25 cellular contexts compared by ENCODE assay signal in the genomic region with DNA sequence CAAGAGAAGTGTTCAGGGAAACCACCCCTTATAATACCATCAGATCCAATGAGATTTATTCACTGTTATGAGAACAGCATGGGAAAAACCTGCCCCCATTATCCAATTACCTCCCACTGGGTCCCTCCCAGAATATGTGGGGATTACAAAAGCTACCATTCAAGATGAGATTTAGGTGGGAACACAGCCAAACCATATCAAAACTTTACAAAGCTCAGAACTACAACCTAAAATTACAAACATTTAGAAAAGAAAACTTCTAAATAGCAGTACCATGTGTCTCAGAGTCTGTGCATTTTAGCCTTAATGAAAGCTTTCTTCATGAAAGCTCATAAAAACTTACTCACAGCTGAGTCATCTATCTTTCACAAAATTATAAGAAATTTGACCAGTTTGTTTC.
DNase-seq lines count a peak whose midpoint lies in the region; FAIRE-seq and TF ChIP-seq lines count a peak whose summit lies in the region.
"Had no signal": no experiment of that assay in that cellular context is flagged by ENCODE, and none has a peak within 500 bp of the region (broad histone marks: within the 10 kb centered on the region; RNA-seq: fewer than 3 reads in every experiment).

No MANE protein-coding gene starts in this region.

- peak overlapping the region; percentile 8 for H2AFZ ChIP-seq in astrocyte (ENCODE audit: low read depth, low read length)

- no peak overlapping the region for H3K4me2 ChIP-seq in astrocyte (ENCODE audit: low read length)
- H3K4me2 ChIP-seq: A549 had no signal

- CTCF ChIA-PET in activated naive CD4-positive, alpha-beta T cell treated with anti-CD3 and anti-CD28 coated beads for 36 hours (lab: Charles Lee): no interaction called here

- FAIRE-seq in astrocyte (lab: Jason Lieb, UNC): no peak
- FAIRE-seq: A549, endometrium, GM18507 had no signal

- H3K27me3 Mint-ChIP-seq in astrocyte (ENCODE audit: low read depth, unreplicated experiment): no peaks in the 10 kb centered on the region
- no peaks in the 10 kb centered on the region for H3K27me3 Mint-ChIP-seq in activated naive CD4-positive, alpha-beta T cell treated with anti-CD3 and anti-CD28 coated beads for 36 hours (ENCODE audit: low read depth)
- H3K27me3 Mint-ChIP-seq: activated naive CD8-positive, alpha-beta T cell treated with anti-CD3 and anti-CD28 coated beads, Interleukin-2, amount 50 U/mL, for 24 hours; CD4-positive, CD25-positive, alpha-beta regulatory T cell; stimulated activated memory B cell treated with anti-CD40 and anti-IgM and Interleukin-4, amounts not matched to agents 10 μg/mL and 1 μg/mL and 100 μg/mL, for 72 hours had no signal

- H3K4me1 Mint-ChIP-seq in astrocyte (ENCODE audit: low read depth, unreplicated experiment): peaks cover 16% of the 10 kb centered on the region
- H3K4me1 Mint-ChIP-seq in activated naive CD4-positive, alpha-beta T cell treated with anti-CD3 and anti-CD28 coated beads for 36 hours (ENCODE audit: low read depth): no peaks in the 10 kb centered on the region
- H3K4me1 Mint-ChIP-seq: activated naive CD8-positive, alpha-beta T cell treated with anti-CD3 and anti-CD28 coated beads, Interleukin-2, amount 50 U/mL, for 24 hours; CD4-positive, CD25-positive, alpha-beta regulatory T cell; stimulated activated memory B cell treated with anti-CD40 and anti-IgM and Interleukin-4, amounts not matched to agents 10 μg/mL and 1 μg/mL and 100 μg/mL, for 72 hours had no signal

- H3K79me2 ChIP-seq in astrocyte (ENCODE audit: insufficient read depth, low read length): no peaks in the 10 kb centered on the region

- no peak overlapping the region for H3K4me3 Mint-ChIP-seq in astrocyte (ENCODE audit: unreplicated experiment)
- H3K4me3 Mint-ChIP-seq in activated naive CD4-positive, alpha-beta T cell treated with anti-CD3 and anti-CD28 coated beads for 36 hours: no peak overlapping the region
- H3K4me3 Mint-ChIP-seq: activated naive CD8-positive, alpha-beta T cell treated with anti-CD3 and anti-CD28 coated beads, Interleukin-2, amount 50 U/mL, for 24 hours; CD4-positive, CD25-positive, alpha-beta regulatory T cell; stimulated activated memory B cell treated with anti-CD40 and anti-IgM and Interleukin-4, amounts not matched to agents 10 μg/mL and 1 μg/mL and 100 μg/mL, for 72 hours had no signal

- DNase-seq in HS-5 (ENCODE audit: low read depth): peak; percentile 57
- peak; percentile 22 for DNase-seq in astrocyte (ENCODE audit: low read depth)
- DNase-seq in fibroblast of the aortic adventitia (ENCODE audit: low read depth): peak; percentile 3
- no peak for DNase-seq in NCI-H526 treated with DMSO at 0.1 percent for 48 hours (lab: John Stamatoyannopoulos, UW)
- no peak for DNase-seq in dermis blood vessel endothelial cell
- no peak for DNase-seq in NCI-H510A (lab: John Stamatoyannopoulos, UW)
- no peak for DNase-seq in activated naive CD4-positive, alpha-beta T cell treated with anti-CD3 and anti-CD28 coated beads for 36 hours
- DNase-seq: activated naive CD8-positive, alpha-beta T cell treated with anti-CD3 and anti-CD28 coated beads, Interleukin-2, amount 50 U/mL, for 24 hours; CD4-positive, CD25-positive, alpha-beta regulatory T cell; KG1; left lung; mucosa of descending colon; NCI-H1048; NCI-H2081 treated with DMSO at 0.1 percent for 48 hours; nucleus accumbens; retina; stimulated activated CD4-positive, alpha-beta T cell treated with anti-CD3 and anti-CD28 coated beads, Interleukin-15, amount 100 ng/mL, for 24 hours; T-helper 9 cell; tibial artery had no signal

- TF ChIP-seq CTCF in 22Rv1 (IDR thresholded peaks at IDR 0.05) (no peak), astrocyte (IDR thresholded peaks at IDR 0.05; ENCODE audit: insufficient read depth, low read depth, low read length) (no peak), fibroblast of the aortic adventitia (IDR thresholded peaks at IDR 0.05; ENCODE audit: insufficient read depth, low read length) (no peak)

- H3K27me3 ChIP-seq in astrocyte (ENCODE audit: insufficient read depth, low read length): no peaks in the 10 kb centered on the region
- H3K27me3 ChIP-seq: left lung, tibial artery had no signal

- no peaks in the 10 kb centered on the region for H3K9me3 ChIP-seq in astrocyte (ENCODE audit: insufficient read depth, low read depth, low read length)
- H3K9me3 ChIP-seq: A549, tibial artery had no signal

- H3K4me1 ChIP-seq in astrocyte (ENCODE audit: insufficient read depth, low read length): peaks cover 4% of the 10 kb centered on the region
- H3K4me1 ChIP-seq: A549, left lung, tibial artery had no signal

- no peaks in the 10 kb centered on the region for H4K20me1 ChIP-seq in astrocyte (ENCODE audit: insufficient read depth, low read length)

- peak overlapping the region; percentile 35 for H3K27ac Mint-ChIP-seq in astrocyte (ENCODE audit: unreplicated experiment)
- no peak overlapping the region for H3K27ac Mint-ChIP-seq in activated naive CD4-positive, alpha-beta T cell treated with anti-CD3 and anti-CD28 coated beads for 36 hours
- H3K27ac Mint-ChIP-seq: activated naive CD8-positive, alpha-beta T cell treated with anti-CD3 and anti-CD28 coated beads, Interleukin-2, amount 50 U/mL, for 24 hours; CD4-positive, CD25-positive, alpha-beta regulatory T cell; stimulated activated memory B cell treated with anti-CD40 and anti-IgM and Interleukin-4, amounts not matched to agents 10 μg/mL and 1 μg/mL and 100 μg/mL, for 72 hours had no signal

- intact Hi-C loops in activated naive CD4-positive, alpha-beta T cell treated with anti-CD3 and anti-CD28 coated beads for 36 hours (cut with micrococcal nuclease): no loop called here

- H3K9me3 Mint-ChIP-seq in astrocyte (ENCODE audit: unreplicated experiment): peaks cover 2% of the 10 kb centered on the region
- peaks cover 6% of the 10 kb centered on the region for H3K9me3 Mint-ChIP-seq in activated naive CD4-positive, alpha-beta T cell treated with anti-CD3 and anti-CD28 coated beads for 36 hours

- no peaks in the 10 kb centered on the region for H3K36me3 Mint-ChIP-seq in astrocyte (ENCODE audit: low read depth, unreplicated experiment)
- H3K36me3 Mint-ChIP-seq in activated naive CD4-positive, alpha-beta T cell treated with anti-CD3 and anti-CD28 coated beads for 36 hours (ENCODE audit: low read depth): no peaks in the 10 kb centered on the region
- H3K36me3 Mint-ChIP-seq: CD4-positive, CD25-positive, alpha-beta regulatory T cell; stimulated activated memory B cell treated with anti-CD40 and anti-IgM and Interleukin-4, amounts not matched to agents 10 μg/mL and 1 μg/mL and 100 μg/mL, for 72 hours had no signal

- H3K4me3 ChIP-seq in astrocyte (ENCODE audit: insufficient read depth, low read depth, low read length) (no peak overlapping the region), fibroblast of the aortic adventitia (ENCODE audit: low read depth, low read length) (no peak overlapping the region)
- H3K4me3 ChIP-seq: A549, left lung, mucosa of descending colon, SK-N-MC, tibial artery had no signal

- H3K36me3 ChIP-seq in astrocyte (ENCODE audit: insufficient read depth, low read length): no peaks in the 10 kb centered on the region
- H3K36me3 ChIP-seq: left lung, tibial artery had no signal

- H3K27ac ChIP-seq in 22Rv1 (peak overlapping the region; percentile 73), astrocyte (ENCODE audit: low read depth, low read length) (peak overlapping the region; percentile 36)
- H3K27ac ChIP-seq: A549, left lung, SK-N-MC, tibial artery had no signal

- H3K9ac ChIP-seq in astrocyte (ENCODE audit: low read length): no peak overlapping the region

Comparison
In these comparisons a context has a peak if more than half of its experiments do, and no peak if none do; other contexts are left out.
1. DNase-seq: peak in HS-5 (single experiment), astrocyte (single experiment) and fibroblast of the aortic adventitia (single experiment); none in NCI-H526 treated with DMSO at 0.1 percent for 48 hours (single experiment), dermis blood vessel endothelial cell (single experiment), NCI-H510A (single experiment) and activated naive CD4-positive, alpha-beta T cell treated with anti-CD3 and anti-CD28 coated beads for 36 hours (single experiment).